Comparison of ENCODE assay signal across 1 cellular context in the genomic region with DNA sequence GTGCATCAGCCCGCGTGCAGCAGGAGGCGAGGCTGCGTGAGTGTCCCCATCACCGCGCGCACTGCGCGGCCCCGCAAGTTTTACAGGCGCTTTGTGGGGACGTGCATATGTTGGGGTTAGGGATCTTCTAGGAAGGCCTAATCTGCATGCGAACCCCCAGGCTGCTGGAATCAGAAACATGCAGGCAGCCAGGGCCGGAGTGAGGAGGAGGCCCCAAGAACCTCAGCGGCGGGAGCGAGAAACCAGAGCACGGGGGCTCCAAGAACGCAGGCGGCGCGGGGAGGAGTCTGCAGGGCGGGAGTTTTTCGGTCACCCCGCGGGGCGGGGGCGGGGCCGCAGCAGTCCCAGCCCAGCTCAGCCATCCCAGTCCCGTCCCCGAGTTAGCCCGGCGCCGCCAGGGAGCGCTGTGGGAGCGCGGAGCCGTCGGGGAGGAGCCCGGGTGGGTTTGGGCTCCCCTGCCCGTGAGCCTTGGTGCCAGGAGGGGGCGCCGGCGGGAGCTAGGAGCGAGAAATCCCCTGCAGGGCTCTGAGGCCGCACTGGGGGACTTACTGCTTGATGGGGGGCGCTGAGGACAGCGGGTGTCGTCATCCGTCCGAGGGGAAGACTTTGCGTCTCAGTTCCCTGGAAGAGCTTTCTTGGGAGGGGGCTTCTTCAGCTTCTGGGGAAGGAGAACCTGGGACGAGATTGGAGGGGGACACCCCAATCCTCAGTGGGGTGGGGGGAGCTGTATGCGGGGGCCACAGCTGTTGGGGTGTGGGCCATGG.
TF ChIP-seq lines count a peak whose summit lies in the region.

No MANE protein-coding gene starts in this region.

TF ChIP-seq in HepG2, 621 proteins besides CTCF, POLR2A, EP300 and RAD21 (continued from another document and continues in another):
- TF ChIP-seq TP53 (CRISPR knock-in tag; conservative IDR thresholded peaks at IDR 0.05) = no peak
- no peak for TF ChIP-seq ZFP36L1 (CRISPR knock-in tag; IDR thresholded peaks at IDR 0.05)
- 0 out of 2 replicates have a peak, but pooled peaks have one; percentile 80 for TF ChIP-seq ZNF547 (CRISPR knock-in tag; IDR thresholded peaks at IDR 0.05)
- 0 out of 2 replicates have a peak, but pooled peaks have one; percentile 45 for TF ChIP-seq ZNF329 (CRISPR knock-in tag; IDR thresholded peaks at IDR 0.05; ENCODE audit: low read depth)
- TF ChIP-seq NCOA1 (CRISPR knock-in tag; IDR thresholded peaks at IDR 0.05) = no peak
- peak; percentile 25; the same call in 1 of the 2 replicates for TF ChIP-seq NFKB2 (CRISPR knock-in tag; IDR thresholded peaks at IDR 0.05; ENCODE audit: borderline replicate concordance)
- TF ChIP-seq, protein P1, sequence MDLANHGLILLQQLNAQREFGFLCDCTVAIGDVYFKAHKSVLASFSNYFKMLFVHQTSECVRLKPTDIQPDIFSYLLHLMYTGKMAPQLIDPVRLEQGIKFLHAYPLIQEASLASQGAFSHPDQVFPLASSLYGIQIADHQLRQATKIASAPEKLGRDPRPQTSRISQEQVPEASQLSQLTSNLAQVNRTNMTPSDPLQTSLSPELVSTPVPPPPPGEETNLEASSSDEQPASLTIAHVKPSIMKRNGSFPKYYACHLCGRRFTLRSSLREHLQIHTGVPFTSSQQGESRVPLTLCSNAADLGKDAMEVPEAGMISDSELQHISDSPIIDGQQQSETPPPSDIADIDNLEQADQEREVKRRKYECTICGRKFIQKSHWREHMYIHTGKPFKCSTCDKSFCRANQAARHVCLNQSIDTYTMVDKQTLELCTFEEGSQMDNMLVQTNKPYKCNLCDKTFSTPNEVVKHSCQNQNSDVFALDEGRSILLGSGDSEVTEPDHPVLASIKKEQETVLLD (CRISPR knock-in tag; IDR thresholded peaks at IDR 0.05; ENCODE audit: low read depth) = peak; percentile 64
- no peak for TF ChIP-seq SNRNP70 (IDR thresholded peaks at IDR 0.05; ENCODE audit: low read depth, low read length)
- TF ChIP-seq, protein P2, sequence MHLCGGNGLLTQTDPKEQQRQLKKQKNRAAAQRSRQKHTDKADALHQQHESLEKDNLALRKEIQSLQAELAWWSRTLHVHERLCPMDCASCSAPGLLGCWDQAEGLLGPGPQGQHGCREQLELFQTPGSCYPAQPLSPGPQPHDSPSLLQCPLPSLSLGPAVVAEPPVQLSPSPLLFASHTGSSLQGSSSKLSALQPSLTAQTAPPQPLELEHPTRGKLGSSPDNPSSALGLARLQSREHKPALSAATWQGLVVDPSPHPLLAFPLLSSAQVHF (CRISPR knock-in tag; IDR thresholded peaks at IDR 0.05) = 0 out of 2 replicates have a peak, but pooled peaks have one; percentile 74
- TF ChIP-seq ZNF230 (CRISPR knock-in tag; IDR thresholded peaks at IDR 0.05) = peak; percentile 34
- TF ChIP-seq ZNF878 (CRISPR knock-in tag; IDR thresholded peaks at IDR 0.05) = no peak
- TF ChIP-seq CCDC6 (CRISPR knock-in tag; IDR thresholded peaks at IDR 0.05) = peak; percentile 95
- no peak for TF ChIP-seq DPF2 (CRISPR knock-in tag; IDR thresholded peaks at IDR 0.05; ENCODE audit: borderline replicate concordance, low read depth)
- no peak for TF ChIP-seq XBP1 (CRISPR knock-in tag; IDR thresholded peaks at IDR 0.05)
- TF ChIP-seq, protein P3, sequence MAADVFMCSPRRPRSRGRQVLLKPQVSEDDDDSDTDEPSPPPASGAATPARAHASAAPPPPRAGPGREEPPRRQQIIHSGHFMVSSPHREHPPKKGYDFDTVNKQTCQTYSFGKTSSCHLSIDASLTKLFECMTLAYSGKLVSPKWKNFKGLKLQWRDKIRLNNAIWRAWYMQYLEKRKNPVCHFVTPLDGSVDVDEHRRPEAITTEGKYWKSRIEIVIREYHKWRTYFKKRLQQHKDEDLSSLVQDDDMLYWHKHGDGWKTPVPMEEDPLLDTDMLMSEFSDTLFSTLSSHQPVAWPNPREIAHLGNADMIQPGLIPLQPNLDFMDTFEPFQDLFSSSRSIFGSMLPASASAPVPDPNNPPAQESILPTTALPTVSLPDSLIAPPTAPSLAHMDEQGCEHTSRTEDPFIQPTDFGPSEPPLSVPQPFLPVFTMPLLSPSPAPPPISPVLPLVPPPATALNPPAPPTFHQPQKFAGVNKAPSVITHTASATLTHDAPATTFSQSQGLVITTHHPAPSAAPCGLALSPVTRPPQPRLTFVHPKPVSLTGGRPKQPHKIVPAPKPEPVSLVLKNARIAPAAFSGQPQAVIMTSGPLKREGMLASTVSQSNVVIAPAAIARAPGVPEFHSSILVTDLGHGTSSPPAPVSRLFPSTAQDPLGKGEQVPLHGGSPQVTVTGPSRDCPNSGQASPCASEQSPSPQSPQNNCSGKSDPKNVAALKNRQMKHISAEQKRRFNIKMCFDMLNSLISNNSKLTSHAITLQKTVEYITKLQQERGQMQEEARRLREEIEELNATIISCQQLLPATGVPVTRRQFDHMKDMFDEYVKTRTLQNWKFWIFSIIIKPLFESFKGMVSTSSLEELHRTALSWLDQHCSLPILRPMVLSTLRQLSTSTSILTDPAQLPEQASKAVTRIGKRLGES (CRISPR knock-in tag; IDR thresholded peaks at IDR 0.05; ENCODE audit: borderline replicate concordance) = no peak
- TF ChIP-seq KAT2B (IDR thresholded peaks at IDR 0.05; ENCODE audit: borderline replicate concordance, low read depth, low read length) = no peak
- TF ChIP-seq, protein P4, sequence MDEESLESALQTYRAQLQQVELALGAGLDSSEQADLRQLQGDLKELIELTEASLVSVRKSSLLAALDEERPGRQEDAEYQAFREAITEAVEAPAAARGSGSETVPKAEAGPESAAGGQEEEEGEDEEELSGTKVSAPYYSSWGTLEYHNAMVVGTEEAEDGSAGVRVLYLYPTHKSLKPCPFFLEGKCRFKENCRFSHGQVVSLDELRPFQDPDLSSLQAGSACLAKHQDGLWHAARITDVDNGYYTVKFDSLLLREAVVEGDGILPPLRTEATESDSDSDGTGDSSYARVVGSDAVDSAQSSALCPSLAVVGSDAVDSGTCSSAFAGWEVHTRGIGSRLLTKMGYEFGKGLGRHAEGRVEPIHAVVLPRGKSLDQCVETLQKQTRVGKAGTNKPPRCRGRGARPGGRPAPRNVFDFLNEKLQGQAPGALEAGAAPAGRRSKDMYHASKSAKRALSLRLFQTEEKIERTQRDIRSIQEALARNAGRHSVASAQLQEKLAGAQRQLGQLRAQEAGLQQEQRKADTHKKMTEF (CRISPR knock-in tag; IDR thresholded peaks at IDR 0.05) = peak; percentile 84; the same call in 1 of the 2 replicates
- TF ChIP-seq, protein P5, sequence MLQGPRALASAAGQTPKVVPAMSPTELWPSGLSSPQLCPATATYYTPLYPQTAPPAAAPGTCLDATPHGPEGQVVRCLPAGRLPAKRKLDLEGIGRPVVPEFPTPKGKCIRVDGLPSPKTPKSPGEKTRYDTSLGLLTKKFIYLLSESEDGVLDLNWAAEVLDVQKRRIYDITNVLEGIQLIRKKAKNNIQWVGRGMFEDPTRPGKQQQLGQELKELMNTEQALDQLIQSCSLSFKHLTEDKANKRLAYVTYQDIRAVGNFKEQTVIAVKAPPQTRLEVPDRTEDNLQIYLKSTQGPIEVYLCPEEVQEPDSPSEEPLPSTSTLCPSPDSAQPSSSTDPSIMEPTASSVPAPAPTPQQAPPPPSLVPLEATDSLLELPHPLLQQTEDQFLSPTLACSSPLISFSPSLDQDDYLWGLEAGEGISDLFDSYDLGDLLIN (CRISPR knock-in tag; IDR thresholded peaks at IDR 0.05; ENCODE audit: borderline replicate concordance) = peak; percentile 17; the same call in 1 of the 2 replicates
- TF ChIP-seq REL (CRISPR knock-in tag; conservative IDR thresholded peaks at IDR 0.05) = peak; percentile 64; the same call in 1 of the 2 replicates
- TF ChIP-seq PPARG (CRISPR knock-in tag; conservative IDR thresholded peaks at IDR 0.05) = no peak
- TF ChIP-seq, protein P6, sequence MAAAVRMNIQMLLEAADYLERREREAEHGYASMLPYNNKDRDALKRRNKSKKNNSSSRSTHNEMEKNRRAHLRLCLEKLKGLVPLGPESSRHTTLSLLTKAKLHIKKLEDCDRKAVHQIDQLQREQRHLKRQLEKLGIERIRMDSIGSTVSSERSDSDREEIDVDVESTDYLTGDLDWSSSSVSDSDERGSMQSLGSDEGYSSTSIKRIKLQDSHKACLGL (CRISPR knock-in tag; IDR thresholded peaks at IDR 0.05) = peak; percentile 32; the same call in 1 of the 2 replicates
- TF ChIP-seq HOXA7 (CRISPR knock-in tag; IDR thresholded peaks at IDR 0.05) = no peak
- no peak for TF ChIP-seq SP140L (CRISPR knock-in tag; IDR thresholded peaks at IDR 0.05; ENCODE audit: borderline replicate concordance)
- no peak for TF ChIP-seq ZNF629 (CRISPR knock-in tag; conservative IDR thresholded peaks at IDR 0.05)
- TF ChIP-seq, protein P7, sequence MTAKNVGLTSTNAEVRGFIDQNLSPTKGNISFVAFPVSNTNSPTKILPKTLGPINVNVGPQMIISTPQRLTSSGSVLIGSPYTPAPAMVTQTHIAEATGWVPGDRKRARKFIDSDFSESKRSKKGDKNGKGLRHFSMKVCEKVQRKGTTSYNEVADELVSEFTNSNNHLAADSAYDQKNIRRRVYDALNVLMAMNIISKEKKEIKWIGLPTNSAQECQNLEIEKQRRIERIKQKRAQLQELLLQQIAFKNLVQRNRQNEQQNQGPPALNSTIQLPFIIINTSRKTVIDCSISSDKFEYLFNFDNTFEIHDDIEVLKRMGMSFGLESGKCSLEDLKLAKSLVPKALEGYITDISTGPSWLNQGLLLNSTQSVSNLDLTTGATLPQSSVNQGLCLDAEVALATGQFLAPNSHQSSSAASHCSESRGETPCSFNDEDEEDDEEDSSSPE (CRISPR knock-in tag; IDR thresholded peaks at IDR 0.05) = peak; percentile 66
- TF ChIP-seq, protein P8, sequence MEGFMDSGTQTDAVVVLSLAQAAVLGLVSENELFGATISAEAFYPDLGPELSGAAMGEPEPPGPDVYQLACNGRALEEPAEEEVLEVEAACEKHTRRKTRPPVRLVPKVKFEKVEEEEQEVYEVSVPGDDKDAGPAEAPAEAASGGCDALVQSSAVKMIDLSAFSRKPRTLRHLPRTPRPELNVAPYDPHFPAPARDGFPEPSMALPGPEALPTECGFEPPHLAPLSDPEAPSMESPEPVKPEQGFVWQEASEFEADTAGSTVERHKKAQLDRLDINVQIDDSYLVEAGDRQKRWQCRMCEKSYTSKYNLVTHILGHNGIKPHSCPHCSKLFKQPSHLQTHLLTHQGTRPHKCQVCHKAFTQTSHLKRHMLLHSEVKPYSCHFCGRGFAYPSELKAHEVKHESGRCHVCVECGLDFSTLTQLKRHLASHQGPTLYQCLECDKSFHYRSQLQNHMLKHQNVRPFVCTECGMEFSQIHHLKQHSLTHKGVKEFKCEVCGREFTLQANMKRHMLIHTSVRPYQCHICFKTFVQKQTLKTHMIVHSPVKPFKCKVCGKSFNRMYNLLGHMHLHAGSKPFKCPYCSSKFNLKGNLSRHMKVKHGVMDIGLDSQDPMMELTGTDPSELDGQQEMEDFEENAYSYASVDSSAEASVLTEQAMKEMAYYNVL (CRISPR knock-in tag; IDR thresholded peaks at IDR 0.05; ENCODE audit: borderline replicate concordance) = 0 out of 2 replicates have a peak, but pooled peaks have one; percentile 46
- TF ChIP-seq ZNF337 (CRISPR knock-in tag; IDR thresholded peaks at IDR 0.05; ENCODE audit: borderline replicate concordance, low read depth) = no peak; the same call in 1 of the 2 replicates
- TF ChIP-seq FOXM1 (CRISPR knock-in tag; IDR thresholded peaks at IDR 0.05) = no peak
- peak; percentile 13 for TF ChIP-seq IKZF4 (CRISPR knock-in tag; IDR thresholded peaks at IDR 0.05; ENCODE audit: borderline replicate concordance, low read depth, not compliant biosample characterization)
- TF ChIP-seq ERF (CRISPR knock-in tag; IDR thresholded peaks at IDR 0.05) = peak; percentile 46; the same call in 1 of the 2 replicates
- no peak for TF ChIP-seq YEATS4 (CRISPR knock-in tag; IDR thresholded peaks at IDR 0.05; ENCODE audit: borderline replicate concordance)
- no peak for TF ChIP-seq FOXK2 (IDR thresholded peaks at IDR 0.05)
- TF ChIP-seq, protein P9, sequence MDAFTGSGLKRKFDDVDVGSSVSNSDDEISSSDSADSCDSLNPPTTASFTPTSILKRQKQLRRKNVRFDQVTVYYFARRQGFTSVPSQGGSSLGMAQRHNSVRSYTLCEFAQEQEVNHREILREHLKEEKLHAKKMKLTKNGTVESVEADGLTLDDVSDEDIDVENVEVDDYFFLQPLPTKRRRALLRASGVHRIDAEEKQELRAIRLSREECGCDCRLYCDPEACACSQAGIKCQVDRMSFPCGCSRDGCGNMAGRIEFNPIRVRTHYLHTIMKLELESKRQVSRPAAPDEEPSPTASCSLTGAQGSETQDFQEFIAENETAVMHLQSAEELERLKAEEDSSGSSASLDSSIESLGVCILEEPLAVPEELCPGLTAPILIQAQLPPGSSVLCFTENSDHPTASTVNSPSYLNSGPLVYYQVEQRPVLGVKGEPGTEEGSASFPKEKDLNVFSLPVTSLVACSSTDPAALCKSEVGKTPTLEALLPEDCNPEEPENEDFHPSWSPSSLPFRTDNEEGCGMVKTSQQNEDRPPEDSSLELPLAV (CRISPR knock-in tag; conservative IDR thresholded peaks at IDR 0.05; ENCODE audit: low read depth) = no peak
- peak; percentile 64; the same call in 1 of the 2 replicates for TF ChIP-seq MED13 (CRISPR knock-in tag; IDR thresholded peaks at IDR 0.05)
- peak; percentile 94 for TF ChIP-seq ZNF501 (CRISPR knock-in tag; IDR thresholded peaks at IDR 0.05)
- TF ChIP-seq, protein P10, sequence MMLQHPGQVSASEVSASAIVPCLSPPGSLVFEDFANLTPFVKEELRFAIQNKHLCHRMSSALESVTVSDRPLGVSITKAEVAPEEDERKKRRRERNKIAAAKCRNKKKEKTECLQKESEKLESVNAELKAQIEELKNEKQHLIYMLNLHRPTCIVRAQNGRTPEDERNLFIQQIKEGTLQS (CRISPR knock-in tag; IDR thresholded peaks at IDR 0.05) = no peak
- TF ChIP-seq ZNF747 (CRISPR knock-in tag; IDR thresholded peaks at IDR 0.05; ENCODE audit: borderline replicate concordance) = no peak
- no peak for TF ChIP-seq ZSCAN12 (CRISPR knock-in tag; IDR thresholded peaks at IDR 0.05)
- no peak for TF ChIP-seq ZNF12 (CRISPR knock-in tag; IDR thresholded peaks at IDR 0.05)
- TF ChIP-seq ZMYM4 (CRISPR knock-in tag; IDR thresholded peaks at IDR 0.05) = peak; percentile 31; the same call in 1 of the 2 replicates
- TF ChIP-seq ZNF773 (CRISPR knock-in tag; IDR thresholded peaks at IDR 0.05; ENCODE audit: borderline replicate concordance) = no peak
- TF ChIP-seq NCOR1 (IDR thresholded peaks at IDR 0.05; ENCODE audit: borderline replicate concordance, low read length) = no peak
- TF ChIP-seq ZNF224 (CRISPR knock-in tag; IDR thresholded peaks at IDR 0.05) = peak; percentile 60; the same call in 1 of the 2 replicates
- TF ChIP-seq, protein P11, sequence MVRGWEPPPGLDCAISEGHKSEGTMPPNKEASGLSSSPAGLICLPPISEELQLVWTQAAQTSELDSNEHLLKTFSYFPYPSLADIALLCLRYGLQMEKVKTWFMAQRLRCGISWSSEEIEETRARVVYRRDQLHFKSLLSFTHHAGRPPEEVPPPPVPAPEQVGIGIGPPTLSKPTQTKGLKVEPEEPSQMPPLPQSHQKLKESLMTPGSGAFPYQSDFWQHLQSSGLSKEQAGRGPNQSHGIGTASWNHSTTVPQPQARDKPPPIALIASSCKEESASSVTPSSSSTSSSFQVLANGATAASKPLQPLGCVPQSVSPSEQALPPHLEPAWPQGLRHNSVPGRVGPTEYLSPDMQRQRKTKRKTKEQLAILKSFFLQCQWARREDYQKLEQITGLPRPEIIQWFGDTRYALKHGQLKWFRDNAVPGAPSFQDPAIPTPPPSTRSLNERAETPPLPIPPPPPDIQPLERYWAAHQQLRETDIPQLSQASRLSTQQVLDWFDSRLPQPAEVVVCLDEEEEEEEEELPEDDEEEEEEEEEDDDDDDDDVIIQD (CRISPR knock-in tag; IDR thresholded peaks at IDR 0.05; ENCODE audit: low read depth) = no peak
- TF ChIP-seq ZNF484 (CRISPR knock-in tag; IDR thresholded peaks at IDR 0.05; ENCODE audit: borderline replicate concordance, low read depth) = no peak
